Comparison of ENCODE assay signal across 8 cellular contexts in genomic region chr9:137454145-137454505, GRCh38. TPM values are rescaled to one million over a fixed set of nuclear protein-coding genes. Genes with fewer than 3 reads are reported as not detected.
A peak's percentile ranks its signal among the peaks of the same experiment; 100 is the strongest.
DNase-seq lines count a peak whose midpoint lies in the region; ATAC-seq, FAIRE-seq and TF ChIP-seq lines count a peak whose summit lies in the region.

No MANE protein-coding gene starts in this region.

- CTCF ChIA-PET in T-cell (lab: Charles Lee) = no interaction called here
- CTCF ChIA-PET in endothelial cell of umbilical vein (lab: Charles Lee) = interaction anchor here (0.6 to 2.0 kb wide), 5 partner anchors 10 to 218 kb away, joined by 3 to 4 read pairs (median 3); partner anchors contain the start of genes EXD3 and NOXA1

- H2AFZ ChIP-seq in endothelial cell of umbilical vein (ENCODE audit: low read depth, low read length) = peak overlapping the region; percentile 75

- H3K27ac ChIP-seq in endothelial cell of umbilical vein (ENCODE audit: insufficient read depth, low read depth, low read length) = peak overlapping the region; percentile 12
- H3K27ac ChIP-seq in uterus = peak overlapping the region; percentile 28 to 48

- H3K27me3 ChIP-seq in endothelial cell of umbilical vein (ENCODE audit: control insufficient read depth in 2 of 2, insufficient read depth in 2 of 2, low read length in 2 of 2) (no peaks in the 10 kb centered on the region), mucosa of stomach (ENCODE audit: control insufficient read depth, insufficient read depth, low read length) (no peaks in the 10 kb centered on the region), uterus (no peaks in the 10 kb centered on the region)

- H3K9me3 ChIP-seq in endothelial cell of umbilical vein (replicated peaks; ENCODE audit: control insufficient read depth, insufficient read depth, low read length) (no peaks in the 10 kb centered on the region), mucosa of stomach (ENCODE audit: control insufficient read depth, low read length) (no peaks in the 10 kb centered on the region), uterus (no peaks in the 10 kb centered on the region)

- no TSS peak for BruUV-seq in endothelial cell of umbilical vein (replicated peaks; lab: Mats Ljungman, UMichigan)

- peak overlapping the region; percentile 57 for H3K4me2 ChIP-seq in endothelial cell of umbilical vein (ENCODE audit: insufficient read depth, low read length)

- H3K4me1 ChIP-seq in endothelial cell of umbilical vein (ENCODE audit: control insufficient read depth, extremely low read depth, insufficient read depth, low read length) (peaks cover 11% of the 10 kb centered on the region), mucosa of stomach (ENCODE audit: control insufficient read depth, insufficient read depth, low read length) (peaks cover 40% of the 10 kb centered on the region), uterus (peaks cover 0 to 20% of the 10 kb centered on the region in 2 donors)

- peak in 21 of 34 experiments; percentile 27 to 58 (median 41) for DNase-seq in T-cell
- peak; percentile 48 for DNase-seq in endothelial cell of umbilical vein (ENCODE audit: low read depth, low spot score)
- peak; percentile 57 to 77 for DNase-seq in uterus
- no peak for DNase-seq in activated gamma-delta T cell treated with Interleukin-2 at 50 U/mL for 16 hours
- no peak for DNase-seq in NCI-H1048 (lab: John Stamatoyannopoulos, UW)

- no peaks in the 10 kb centered on the region for H3K9me1 ChIP-seq in endothelial cell of umbilical vein (replicated peaks; ENCODE audit: control insufficient read depth, extremely low read depth, insufficient read depth, low read length)

- H3K36me3 ChIP-seq in endothelial cell of umbilical vein (ENCODE audit: control insufficient read depth in 2 of 2, extremely low read depth in 1 of 2, insufficient read depth in 2 of 2, low read length in 2 of 2) (peaks cover 6 to 7% of the 10 kb centered on the region in 2 experiments), mucosa of stomach (ENCODE audit: control insufficient read depth, insufficient read depth, low read length) (no peaks in the 10 kb centered on the region), uterus (no peaks in the 10 kb centered on the region)

- H3K27ac Mint-ChIP-seq in T-cell = peak overlapping the region; percentile 31 to 66

- peaks cover 9% of the 10 kb centered on the region for H3K79me2 ChIP-seq in endothelial cell of umbilical vein (ENCODE audit: control insufficient read depth, insufficient read depth, low read length)

- H4K20me1 ChIP-seq in endothelial cell of umbilical vein (replicated peaks; ENCODE audit: control insufficient read depth, extremely low read depth, insufficient read depth, low read length) = no peaks in the 10 kb centered on the region

- TF ChIP-seq POLR2A in endothelial cell of umbilical vein (IDR thresholded peaks at IDR 0.05; ENCODE audit: low read depth, low read length) = no peak
- TF ChIP-seq POLR2A in uterus (IDR thresholded peaks at IDR 0.05) = no peak

- H3K27me3 Mint-ChIP-seq in T-cell = no peaks in the 10 kb centered on the region

- peak; percentile 34 for ATAC-seq in GM18498 (IDR thresholded peaks at IDR 0.05; ENCODE audit: unreplicated experiment)
- peak; percentile 15 to 22 (median 17) for ATAC-seq in T-cell (replicated peaks in 1 of 4)
- ATAC-seq in HG02852 (IDR thresholded peaks at IDR 0.05; ENCODE audit: unreplicated experiment) = no peak

- POLR2A ChIA-PET in T-cell (lab: Charles Lee) = no interaction called here
- POLR2A ChIA-PET in endothelial cell of umbilical vein (lab: Charles Lee) = no interaction called here

- H3K9me3 Mint-ChIP-seq in T-cell = no peaks in the 10 kb centered on the region

- intact Hi-C loops in endothelial cell of umbilical vein (cut with micrococcal nuclease) (no loop called here), uterus (cut with DNase I; ENCODE audit: low total_unique reads) (no loop called here)

- H3K9ac ChIP-seq in endothelial cell of umbilical vein (replicated peaks; ENCODE audit: extremely low read depth, insufficient read depth, low read length) (no peak overlapping the region), mucosa of stomach (ENCODE audit: low read length) (peak overlapping the region; percentile 78)

- FAIRE-seq in endothelial cell of umbilical vein (lab: Jason Lieb, UNC) = no peak

- TF ChIP-seq CTCF in endothelial cell of umbilical vein (IDR thresholded peaks at IDR 0.05; ENCODE audit: extremely low read depth in 1 of 2, insufficient read depth in 1 of 2, low read depth in 1 of 2, low read length in 2 of 2) (no peak), uterus (IDR thresholded peaks at IDR 0.05) (no peak)

- peak overlapping the region; percentile 54 to 73 (median 60) for H3K4me3 Mint-ChIP-seq in T-cell

- dilution Hi-C loops in endothelial cell of umbilical vein (cut with MboI; ENCODE audit: extremely low pct_ligation_motif_present, low sequenced_read_pairs) = no loop called here

- H3K4me3 ChIP-seq in endothelial cell of umbilical vein (replicated peaks in 1 of 3; ENCODE audit: insufficient read depth in 1 of 3, low read depth in 1 of 3, low read length in 3 of 3) (peak overlapping the region in 2 of 3 experiments; percentile 30 to 47), mucosa of stomach (ENCODE audit: low read length) (no peak overlapping the region), uterus (peak overlapping the region; percentile 23 to 45)

- H3K36me3 Mint-ChIP-seq in T-cell = no peaks in the 10 kb centered on the region

- peaks cover 31 to 54% (median 36%) of the 10 kb centered on the region in 3 donors for H3K4me1 Mint-ChIP-seq in T-cell

TF ChIP-seq in endothelial cell of umbilical vein, 7 proteins besides CTCF, POLR2A, EP300 and RAD21:
- TF ChIP-seq FOS (IDR thresholded peaks at IDR 0.05; ENCODE audit: borderline replicate concordance, insufficient read depth, low read length) (no peak), POLR2AphosphoS5 (IDR thresholded peaks at IDR 0.05; ENCODE audit: insufficient read depth, low read depth, low read length) (no peak), MAX (IDR thresholded peaks at IDR 0.05; ENCODE audit: insufficient read depth, insufficient read length) (no peak), MYC (IDR thresholded peaks at IDR 0.05; ENCODE audit: low read depth, low read length) (no peak), EZH2 (IDR thresholded peaks at IDR 0.05; ENCODE audit: borderline replicate concordance, low read depth, low read length, severe bottlenecking) (no peak), GATA2 (IDR thresholded peaks at IDR 0.05; ENCODE audit: insufficient read depth, insufficient read length, low read depth, low read length) (no peak), JUN (IDR thresholded peaks at IDR 0.05; ENCODE audit: borderline replicate concordance, insufficient read depth, insufficient read length, low read depth) (no peak)

RNA-seq across cellular contexts. Expression of gene NSMF, which starts 5.0 kb away (rescaled TPM):
- total RNA-seq in T-cell (10 to 100 TPM; 40.5 to 89.5 (median 51.7) TPM), endothelial cell of umbilical vein (43.3 and 45.4 TPM in 2 replicates), uterus (10 to 100 TPM; 17.4 to 40.7 (median 32.1) TPM)
- 53.7 and 66.9 TPM in 2 replicates for polyA plus RNA-seq in endothelial cell of umbilical vein
- 31.4 and 40.5 TPM in 2 replicates for polyA plus RNA-seq in endothelial cell of umbilical vein (2011; cell fraction: cytosol; rRNA removed)
- polyA plus RNA-seq in endothelial cell of umbilical vein (2011; cell fraction: nucleus; rRNA removed) = 152 and 169 TPM in 2 replicates
- polyA plus RNA-seq in endothelial cell of umbilical vein (2012) = 46.1 and 63.1 TPM in 2 replicates
- 18.8 and 27.5 TPM in 2 replicates for polyA minus RNA-seq in endothelial cell of umbilical vein
- 31.5 TPM for polyA minus RNA-seq in endothelial cell of umbilical vein (2011; cell fraction: cytosol; rRNA and poly(A)+ RNA removed)
- polyA minus RNA-seq in endothelial cell of umbilical vein (2011; cell fraction: nucleus; rRNA and poly(A)+ RNA removed) = 23.9 and 33.3 TPM in 2 replicates

RNA-seq across cellular contexts. Expression of gene ENTPD8, which starts 13.0 kb away (rescaled TPM):
- not detected for total RNA-seq in T-cell
- total RNA-seq in endothelial cell of umbilical vein = 0.42 and 0.51 TPM in 2 replicates
- 0.44 and 0.45 TPM in 2 replicates for polyA plus RNA-seq in endothelial cell of umbilical vein
- polyA plus RNA-seq in endothelial cell of umbilical vein (2011; cell fraction: cytosol; rRNA removed) = 0.14 and 0.21 TPM in 2 replicates
- 2.5 and 3.6 TPM in 2 replicates for polyA plus RNA-seq in endothelial cell of umbilical vein (2011; cell fraction: nucleus; rRNA removed)
- polyA plus RNA-seq in endothelial cell of umbilical vein (2012) = 0.12 and 0.14 TPM in 2 replicates
- polyA minus RNA-seq in endothelial cell of umbilical vein = not detected in 2 replicates
- polyA minus RNA-seq in endothelial cell of umbilical vein (2011; cell fraction: cytosol; rRNA and poly(A)+ RNA removed) = not detected
- 0.24 TPM in 1 of 2 replicates, not detected in the other for polyA minus RNA-seq in endothelial cell of umbilical vein (2011; cell fraction: nucleus; rRNA and poly(A)+ RNA removed)
- under 1 TPM in 1 of 4 donors, not detected in 3; 0.21 TPM for total RNA-seq in uterus

RNA-seq across cellular contexts. Expression of gene NOXA1, which starts 30.9 kb away (rescaled TPM):
- total RNA-seq in T-cell (10 to 100 TPM in 2 of 5 donors, 1 to 10 TPM in 3; 6.4 to 11.7 (median 8.1) TPM), endothelial cell of umbilical vein (0.91 and 1.3 TPM in 2 replicates), uterus (10 to 100 TPM in 1 of 4 donors, 1 to 10 TPM in 2, under 1 TPM in 1; 0.29 to 13.3 (median 3.4) TPM)
- 0.40 and 0.51 TPM in 2 replicates for polyA plus RNA-seq in endothelial cell of umbilical vein
- polyA plus RNA-seq in endothelial cell of umbilical vein (2011; cell fraction: cytosol; rRNA removed) = 0.20 TPM in 1 of 2 replicates, not detected in the other
- 1.6 and 1.7 TPM in 2 replicates for polyA plus RNA-seq in endothelial cell of umbilical vein (2011; cell fraction: nucleus; rRNA removed)
- 0.13 and 0.52 TPM in 2 replicates for polyA plus RNA-seq in endothelial cell of umbilical vein (2012)
- polyA minus RNA-seq in endothelial cell of umbilical vein = 0.13 and 0.19 TPM in 2 replicates
- polyA minus RNA-seq in endothelial cell of umbilical vein (2011; cell fraction: cytosol; rRNA and poly(A)+ RNA removed) = 1.8 TPM
- 0.67 TPM in 1 of 2 replicates, not detected in the other for polyA minus RNA-seq in endothelial cell of umbilical vein (2011; cell fraction: nucleus; rRNA and poly(A)+ RNA removed)

RNA-seq across cellular contexts. Expression of gene EXD3, which starts 31.2 kb away (rescaled TPM):
- total RNA-seq in T-cell (10 to 100 TPM; 18.5 to 43.8 (median 38.0) TPM), endothelial cell of umbilical vein (26.6 and 30.3 TPM in 2 replicates), uterus (10 to 100 TPM; 11.8 to 49.0 (median 31.5) TPM)
- polyA plus RNA-seq in endothelial cell of umbilical vein = 17.7 and 24.7 TPM in 2 replicates
- 7.6 and 11.8 TPM in 2 replicates for polyA plus RNA-seq in endothelial cell of umbilical vein (2011; cell fraction: cytosol; rRNA removed)
- 34.8 and 44.7 TPM in 2 replicates for polyA plus RNA-seq in endothelial cell of umbilical vein (2011; cell fraction: nucleus; rRNA removed)
- 12.4 and 21.6 TPM in 2 replicates for polyA plus RNA-seq in endothelial cell of umbilical vein (2012)
- 11.0 and 15.0 TPM in 2 replicates for polyA minus RNA-seq in endothelial cell of umbilical vein
- 4.9 TPM for polyA minus RNA-seq in endothelial cell of umbilical vein (2011; cell fraction: cytosol; rRNA and poly(A)+ RNA removed)
- polyA minus RNA-seq in endothelial cell of umbilical vein (2011; cell fraction: nucleus; rRNA and poly(A)+ RNA removed) = 13.0 and 26.5 TPM in 2 replicates

Comparison
In these comparisons a context has a peak if more than half of its experiments do, and no peak if none do; other contexts are left out.
1. DNase-seq: peak in T-cell (21 of 34), endothelial cell of umbilical vein (single experiment) and uterus (2 of 2); none in activated gamma-delta T cell treated with Interleukin-2 at 50 U/mL for 16 hours (single experiment) and NCI-H1048 (single experiment).